In the genomic region with DNA sequence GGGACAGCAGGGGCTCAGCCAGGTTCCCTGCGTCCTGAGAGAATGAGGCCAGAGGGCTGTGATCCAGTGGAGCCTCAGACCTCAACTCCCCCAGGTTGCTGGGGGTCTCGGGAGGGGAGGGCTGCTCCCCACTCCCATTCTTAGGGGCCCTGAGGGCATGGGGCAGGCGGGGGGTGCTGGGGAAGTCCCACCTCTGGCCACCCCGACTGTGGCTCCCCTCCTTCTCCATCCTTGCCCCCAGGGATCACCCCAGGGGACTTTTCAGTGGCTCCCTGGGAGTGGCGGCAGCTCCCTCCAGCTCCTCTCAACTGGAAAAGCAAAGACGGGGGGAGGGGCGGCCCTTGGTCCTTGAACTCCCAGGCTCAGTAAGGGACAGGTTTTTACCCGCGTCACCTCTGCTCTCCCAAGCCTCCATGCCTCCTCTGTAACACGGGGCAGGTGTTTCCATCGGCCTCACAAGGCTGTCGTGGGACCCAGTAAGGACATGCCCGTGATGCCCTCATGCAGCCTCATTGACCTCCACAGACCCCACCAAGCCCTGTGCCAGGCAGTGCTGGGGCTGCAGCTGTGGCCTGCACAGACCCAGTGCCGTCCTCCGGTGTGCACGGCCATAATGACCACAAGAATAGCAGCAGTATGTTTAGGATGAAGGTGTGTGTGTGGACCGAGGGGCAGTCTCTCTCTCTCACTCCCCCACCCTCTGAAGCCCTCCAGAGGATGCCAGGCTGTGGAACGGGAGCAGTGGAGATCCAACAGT, we compare ENCODE assay signal across 32 cellular contexts. TPM values are rescaled to one million over a fixed set of nuclear protein-coding genes. Genes with fewer than 3 reads are reported as not detected.
A peak's percentile ranks its signal among the peaks of the same experiment; 100 is the strongest.
DNase-seq lines count a peak whose midpoint lies in the region; ATAC-seq and TF ChIP-seq lines count a peak whose summit lies in the region.
"Had no signal": no experiment of that assay in that cellular context is flagged by ENCODE, and none has a peak within 500 bp of the region (broad histone marks: within the 10 kb centered on the region; RNA-seq: fewer than 3 reads in every experiment).

No MANE protein-coding gene starts in this region.

- H3K27me3 Mint-ChIP-seq in WTC11 (ENCODE audit: low read depth) (no peaks in the 10 kb centered on the region), mesothelial cell of epicardium (ENCODE audit: low read depth) (no peaks in the 10 kb centered on the region)
- H3K27me3 Mint-ChIP-seq: stimulated activated naive CD8-positive, alpha-beta T cell treated with anti-CD3 and anti-CD28 coated beads, Interleukin-15, Interleukin-2, amounts not matched to agents 100 ng/mL and 50 ng/mL, for 24 hours had no signal

- CTCF ChIA-PET in WTC11 (lab: Charles Lee): no interaction called here

- H3K27ac ChIP-seq in upper lobe of left lung: peak overlapping the region; percentile 17 to 58 (median 36)
- H3K27ac ChIP-seq: 22Rv1, epithelial cell of prostate, heart left ventricle, ovary, right lobe of liver, tibial artery had no signal

- H3K9me3 ChIP-seq in upper lobe of left lung: no peaks in the 10 kb centered on the region
- H3K9me3 ChIP-seq: heart left ventricle, ovary, right lobe of liver, tibial artery had no signal

- peaks cover 40% of the 10 kb centered on the region for H3K4me1 Mint-ChIP-seq in WTC11
- H3K4me1 Mint-ChIP-seq in mesothelial cell of epicardium: peaks cover 34% of the 10 kb centered on the region

- ATAC-seq in WTC11 (no peak), upper lobe of left lung (ENCODE audit: low FRiP score in 2 of 2) (no peak)
- ATAC-seq: activated naive CD4-positive, alpha-beta T cell treated with anti-CD3 and anti-CD28 coated beads, Interleukin-2, amount 50 U/mL, for 72 hours; CD8-positive, alpha-beta T cell; heart left ventricle had no signal

- 72 to 79% methylated on average over 9 to 16 of the region's 18 CpGs for WGBS in upper lobe of left lung, 2 donors

- TF ChIP-seq EP300 in upper lobe of left lung (IDR thresholded peaks at IDR 0.05): no peak

- no peaks in the 10 kb centered on the region for H3K27me3 ChIP-seq in upper lobe of left lung
- H3K27me3 ChIP-seq: heart left ventricle, ovary, right lobe of liver, tibial artery had no signal

- no peak for TF ChIP-seq POLR2A in upper lobe of left lung (IDR thresholded peaks at IDR 0.05)

- H3K36me3 Mint-ChIP-seq in WTC11 (peaks cover 34% of the 10 kb centered on the region), mesothelial cell of epicardium (peaks cover 19% of the 10 kb centered on the region)
- H3K36me3 Mint-ChIP-seq: activated naive CD4-positive, alpha-beta T cell treated with anti-CD3 and anti-CD28 coated beads, Interleukin-2, amount 50 U/mL, for 72 hours; CD8-positive, alpha-beta T cell; naive B cell had no signal

- H3K36me3 ChIP-seq in upper lobe of left lung: peaks cover 12 to 66% (median 44%) of the 10 kb centered on the region in 4 donors
- H3K36me3 ChIP-seq: ovary had no signal

- H3K9me3 Mint-ChIP-seq in WTC11 (no peaks in the 10 kb centered on the region), mesothelial cell of epicardium (no peaks in the 10 kb centered on the region)
- H3K9me3 Mint-ChIP-seq: activated naive CD4-positive, alpha-beta T cell treated with anti-CD3 and anti-CD28 coated beads, Interleukin-2, amount 50 U/mL, for 72 hours; CD8-positive, alpha-beta T cell; naive B cell; stimulated activated naive CD8-positive, alpha-beta T cell treated with anti-CD3 and anti-CD28 coated beads, Interleukin-15, Interleukin-2, amounts not matched to agents 100 ng/mL and 50 ng/mL, for 24 hours had no signal

- H3K27ac Mint-ChIP-seq in WTC11: peak overlapping the region; percentile 64
- H3K27ac Mint-ChIP-seq in mesothelial cell of epicardium: peak overlapping the region; percentile 27
- H3K27ac Mint-ChIP-seq: CD8-positive, alpha-beta T cell; stimulated activated naive CD8-positive, alpha-beta T cell treated with anti-CD3 and anti-CD28 coated beads, Interleukin-15, Interleukin-2, amounts not matched to agents 100 ng/mL and 50 ng/mL, for 24 hours had no signal

- DNase-seq in NCI-H82 (lab: John Stamatoyannopoulos, UW): peak; percentile 30
- DNase-seq in NCI-H82 treated with DMSO at 0.1 percent for 48 hours (lab: John Stamatoyannopoulos, UW; ENCODE audit: unreplicated experiment): no peak
- peak; percentile 33 for DNase-seq in WTC11 (ENCODE audit: low spot score)
- no peak for DNase-seq in mesothelial cell of epicardium (ENCODE audit: low spot score in 2 of 2, unreplicated experiment in 2 of 2)
- no peak for DNase-seq in upper lobe of left lung
- no peak for DNase-seq in T-helper 2 cell
- DNase-seq in Ammon's horn (ENCODE audit: low spot score): no peak
- DNase-seq in pons (ENCODE audit: low spot score): no peak
- DNase-seq: activated CD4-positive, alpha-beta T cell treated with anti-CD3 and anti-CD28 coated beads, Interleukin-2, amount 50 U/mL, for 48 hours; activated CD4-positive, CD25-positive, alpha-beta regulatory T cell; activated CD8-positive, alpha-beta memory T cell treated with anti-CD3 and anti-CD28 coated beads, Interleukin-2, amount 50 U/mL, for 4 hours; aorta; CD8-positive, alpha-beta T cell; central memory CD4-positive, alpha-beta T cell; GF-D8; GOT3; mesenchymal stem cell; MV-4-11; naive B cell; NCI-H187; NCI-H2227 treated with DMSO at 0.1 percent for 48 hours; NCI-H748 treated with DMSO at 0.1 percent for 48 hours; OCI-M1; ovary; right lobe of liver; T-helper 9 cell; tibial artery had no signal

- H3K4me3 ChIP-seq in upper lobe of left lung: no peak overlapping the region
- H3K4me3 ChIP-seq: heart left ventricle, ovary, right lobe of liver, tibial artery had no signal

- H3K4me3 Mint-ChIP-seq in WTC11: no peak overlapping the region
- H3K4me3 Mint-ChIP-seq in mesothelial cell of epicardium: no peak overlapping the region
- H3K4me3 Mint-ChIP-seq: CD8-positive, alpha-beta T cell; naive B cell; stimulated activated naive CD8-positive, alpha-beta T cell treated with anti-CD3 and anti-CD28 coated beads, Interleukin-15, Interleukin-2, amounts not matched to agents 100 ng/mL and 50 ng/mL, for 24 hours had no signal

- POLR2A ChIA-PET in WTC11 (lab: Charles Lee): interaction anchor here (0.6 kb wide), 1 partner anchor 10 kb away, joined by 8 read pairs; no protein-coding TSS in a partner anchor

- TF ChIP-seq CTCF in WTC11 (IDR thresholded peaks at IDR 0.05): no peak
- TF ChIP-seq CTCF in mesothelial cell of epicardium (IDR thresholded peaks at IDR 0.05; ENCODE audit: unreplicated experiment): no peak
- TF ChIP-seq CTCF in upper lobe of left lung (IDR thresholded peaks at IDR 0.05): no peak

- peaks cover 0 to 5% (median 0%) of the 10 kb centered on the region in 4 donors for H3K4me1 ChIP-seq in upper lobe of left lung
- H3K4me1 ChIP-seq: right lobe of liver had no signal

TF ChIP-seq in WTC11, 78 proteins besides CTCF, POLR2A, EP300 and RAD21 (continues in another document):
- TF ChIP-seq ERG (CRISPR knock-in tag; IDR thresholded peaks at IDR 0.05) (no peak), HMGXB4 (CRISPR knock-in tag; IDR thresholded peaks at IDR 0.05) (no peak), TEAD4 (CRISPR knock-in tag; IDR thresholded peaks at IDR 0.05) (no peak), JUN (CRISPR knock-in tag; IDR thresholded peaks at IDR 0.05) (no peak)
- TF ChIP-seq, protein P1, sequence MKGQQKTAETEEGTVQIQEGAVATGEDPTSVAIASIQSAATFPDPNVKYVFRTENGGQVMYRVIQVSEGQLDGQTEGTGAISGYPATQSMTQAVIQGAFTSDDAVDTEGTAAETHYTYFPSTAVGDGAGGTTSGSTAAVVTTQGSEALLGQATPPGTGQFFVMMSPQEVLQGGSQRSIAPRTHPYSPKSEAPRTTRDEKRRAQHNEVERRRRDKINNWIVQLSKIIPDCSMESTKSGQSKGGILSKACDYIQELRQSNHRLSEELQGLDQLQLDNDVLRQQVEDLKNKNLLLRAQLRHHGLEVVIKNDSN (CRISPR knock-in tag; IDR thresholded peaks at IDR 0.05): no peak

RNA-seq across cellular contexts. Expression of gene TOMM40, which starts 11.6 kb away (rescaled TPM):
- total RNA-seq in WTC11 (2021) (166 to 221 TPM (median 181 TPM) in 3 replicates), mesothelial cell of epicardium (47.7 to 49.8 TPM (median 47.8 TPM) in 3 replicates), upper lobe of left lung (10 to 100 TPM; 26.6 to 88.3 (median 58.1) TPM)

RNA-seq across cellular contexts. Expression of gene APOE, which starts 26.1 kb away (rescaled TPM):
- total RNA-seq in WTC11 (2021): 815 to 837 TPM (median 824 TPM) in 3 replicates
- 285 to 290 TPM (median 289 TPM) in 3 replicates for total RNA-seq in mesothelial cell of epicardium
- total RNA-seq in upper lobe of left lung: 1,000 to 10,000 TPM in 2 of 6 donors, 100 to 1,000 TPM in 4; 256 to 1,773 (median 644) TPM

RNA-seq across cellular contexts. Expression of gene NECTIN2, which starts 33.4 kb away (rescaled TPM):
- total RNA-seq in WTC11 (2021) (164 to 170 TPM (median 168 TPM) in 3 replicates), mesothelial cell of epicardium (291 to 300 TPM (median 299 TPM) in 3 replicates), upper lobe of left lung (100 to 1,000 TPM in 4 of 6 donors, 10 to 100 TPM in 2; 52.2 to 152 (median 109) TPM)

RNA-seq across cellular contexts. Expression of gene APOC1, which starts 34.9 kb away (rescaled TPM):
- total RNA-seq in WTC11 (2021) (76.2 to 101 TPM (median 86.5 TPM) in 3 replicates), mesothelial cell of epicardium (18.6 to 20.0 TPM (median 18.6 TPM) in 3 replicates), upper lobe of left lung (100 to 1,000 TPM; 186 to 754 (median 527) TPM)
- total RNA-seq: CD8-positive, alpha-beta T cell had no signal

Comparison
In these comparisons a context has a peak if more than half of its experiments do, and no peak if none do; other contexts are left out.
1. DNase-seq: peak in NCI-H82 (single experiment) and WTC11 (single experiment); none in NCI-H82 treated with DMSO at 0.1 percent for 48 hours (single experiment), mesothelial cell of epicardium (0 of 2), upper lobe of left lung (0 of 2), T-helper 2 cell (0 of 5), Ammon's horn (single experiment) and pons (single experiment).